In the genomic region with DNA sequence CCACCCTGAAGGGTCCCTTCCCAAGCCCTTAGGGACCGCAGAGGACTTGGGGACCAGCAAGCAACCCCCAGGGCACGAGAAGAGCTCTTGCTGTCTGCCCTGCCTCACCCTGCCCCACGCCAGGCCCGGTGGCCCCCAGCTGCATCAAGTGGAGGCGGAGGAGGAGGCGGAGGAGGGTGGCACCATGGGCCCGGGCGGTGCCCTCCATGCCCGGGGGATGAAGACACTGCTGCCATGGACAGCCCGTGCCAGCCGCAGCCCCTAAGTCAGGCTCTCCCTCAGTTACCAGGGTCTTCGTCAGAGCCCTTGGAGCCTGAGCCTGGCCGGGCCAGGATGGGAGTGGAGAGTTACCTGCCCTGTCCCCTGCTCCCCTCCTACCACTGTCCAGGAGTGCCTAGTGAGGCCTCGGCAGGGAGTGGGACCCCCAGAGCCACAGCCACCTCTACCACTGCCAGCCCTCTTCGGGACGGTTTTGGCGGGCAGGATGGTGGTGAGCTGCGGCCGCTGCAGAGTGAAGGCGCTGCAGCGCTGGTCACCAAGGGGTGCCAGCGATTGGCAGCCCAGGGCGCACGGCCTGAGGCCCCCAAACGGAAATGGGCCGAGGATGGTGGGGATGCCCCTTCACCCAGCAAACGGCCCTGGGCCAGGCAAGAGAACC, we compare ENCODE assay signal across 1 cellular context.
TF ChIP-seq lines count a peak whose summit lies in the region.

No MANE protein-coding gene starts in this region.

TF ChIP-seq in GM12878, 131 proteins besides CTCF, POLR2A, EP300 and RAD21:
- TF ChIP-seq CHD2 (IDR thresholded peaks at IDR 0.05; ENCODE audit: borderline replicate concordance, low read depth, low read length): no peak
- TF ChIP-seq SMAD1 (IDR thresholded peaks at IDR 0.05; ENCODE audit: low read depth, partially characterized antibody): no peak
- TF ChIP-seq BHLHE40 (IDR thresholded peaks at IDR 0.05; ENCODE audit: borderline replicate concordance in 1 of 2, low read depth in 2 of 2, low read length in 1 of 2): no peak
- TF ChIP-seq, protein P1, sequence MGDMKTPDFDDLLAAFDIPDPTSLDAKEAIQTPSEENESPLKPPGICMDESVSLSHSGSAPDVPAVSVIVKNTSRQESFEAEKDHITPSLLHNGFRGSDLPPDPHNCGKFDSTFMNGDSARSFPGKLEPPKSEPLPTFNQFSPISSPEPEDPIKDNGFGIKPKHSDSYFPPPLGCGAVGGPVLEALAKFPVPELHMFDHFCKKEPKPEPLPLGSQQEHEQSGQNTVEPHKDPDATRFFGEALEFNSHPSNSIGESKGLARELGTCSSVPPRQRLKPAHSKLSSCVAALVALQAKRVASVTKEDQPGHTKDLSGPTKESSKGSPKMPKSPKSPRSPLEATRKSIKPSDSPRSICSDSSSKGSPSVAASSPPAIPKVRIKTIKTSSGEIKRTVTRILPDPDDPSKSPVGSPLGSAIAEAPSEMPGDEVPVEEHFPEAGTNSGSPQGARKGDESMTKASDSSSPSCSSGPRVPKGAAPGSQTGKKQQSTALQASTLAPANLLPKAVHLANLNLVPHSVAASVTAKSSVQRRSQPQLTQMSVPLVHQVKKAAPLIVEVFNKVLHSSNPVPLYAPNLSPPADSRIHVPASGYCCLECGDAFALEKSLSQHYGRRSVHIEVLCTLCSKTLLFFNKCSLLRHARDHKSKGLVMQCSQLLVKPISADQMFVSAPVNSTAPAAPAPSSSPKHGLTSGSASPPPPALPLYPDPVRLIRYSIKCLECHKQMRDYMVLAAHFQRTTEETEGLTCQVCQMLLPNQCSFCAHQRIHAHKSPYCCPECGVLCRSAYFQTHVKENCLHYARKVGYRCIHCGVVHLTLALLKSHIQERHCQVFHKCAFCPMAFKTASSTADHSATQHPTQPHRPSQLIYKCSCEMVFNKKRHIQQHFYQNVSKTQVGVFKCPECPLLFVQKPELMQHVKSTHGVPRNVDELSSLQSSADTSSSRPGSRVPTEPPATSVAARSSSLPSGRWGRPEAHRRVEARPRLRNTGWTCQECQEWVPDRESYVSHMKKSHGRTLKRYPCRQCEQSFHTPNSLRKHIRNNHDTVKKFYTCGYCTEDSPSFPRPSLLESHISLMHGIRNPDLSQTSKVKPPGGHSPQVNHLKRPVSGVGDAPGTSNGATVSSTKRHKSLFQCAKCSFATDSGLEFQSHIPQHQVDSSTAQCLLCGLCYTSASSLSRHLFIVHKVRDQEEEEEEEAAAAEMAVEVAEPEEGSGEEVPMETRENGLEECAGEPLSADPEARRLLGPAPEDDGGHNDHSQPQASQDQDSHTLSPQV (IDR thresholded peaks at IDR 0.05): no peak
- TF ChIP-seq, protein P2, sequence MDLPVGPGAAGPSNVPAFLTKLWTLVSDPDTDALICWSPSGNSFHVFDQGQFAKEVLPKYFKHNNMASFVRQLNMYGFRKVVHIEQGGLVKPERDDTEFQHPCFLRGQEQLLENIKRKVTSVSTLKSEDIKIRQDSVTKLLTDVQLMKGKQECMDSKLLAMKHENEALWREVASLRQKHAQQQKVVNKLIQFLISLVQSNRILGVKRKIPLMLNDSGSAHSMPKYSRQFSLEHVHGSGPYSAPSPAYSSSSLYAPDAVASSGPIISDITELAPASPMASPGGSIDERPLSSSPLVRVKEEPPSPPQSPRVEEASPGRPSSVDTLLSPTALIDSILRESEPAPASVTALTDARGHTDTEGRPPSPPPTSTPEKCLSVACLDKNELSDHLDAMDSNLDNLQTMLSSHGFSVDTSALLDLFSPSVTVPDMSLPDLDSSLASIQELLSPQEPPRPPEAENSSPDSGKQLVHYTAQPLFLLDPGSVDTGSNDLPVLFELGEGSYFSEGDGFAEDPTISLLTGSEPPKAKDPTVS (IDR thresholded peaks at IDR 0.05; ENCODE audit: low read depth, low read length): no peak
- no peak for TF ChIP-seq SUZ12 (IDR thresholded peaks at IDR 0.05; ENCODE audit: unreplicated experiment)
- TF ChIP-seq IRF3 (IDR thresholded peaks at IDR 0.05): no peak
TF ChIP-seq in GM12878: peak in this region for 0.
